ENCODE assay signal across 8 cellular contexts in the genomic region with DNA sequence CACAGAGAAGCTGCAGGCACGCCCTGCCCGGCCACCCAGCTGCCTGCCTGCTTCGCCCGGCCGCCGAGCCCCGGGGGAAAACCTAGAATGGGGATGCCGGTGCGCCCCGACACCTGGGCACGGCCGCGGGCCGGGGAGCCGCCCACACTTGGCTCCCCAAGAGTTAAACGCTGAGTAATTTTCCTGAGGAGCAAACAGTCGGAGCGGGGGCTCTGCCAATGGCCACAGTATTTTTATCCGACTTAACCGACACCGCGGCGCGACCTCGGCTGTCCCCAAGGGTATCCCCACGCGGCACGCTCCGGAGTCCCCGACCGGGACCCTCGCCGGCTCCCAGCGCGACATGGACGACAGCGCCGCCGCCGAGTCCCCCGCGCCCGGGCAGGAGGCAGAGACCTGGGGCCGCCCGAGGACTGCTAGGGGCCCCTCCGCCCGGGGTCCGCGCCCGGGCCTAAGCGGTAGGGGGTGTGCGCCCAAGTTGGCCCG. TPM values are rescaled to one million over a fixed set of nuclear protein-coding genes. Genes with fewer than 3 reads are reported as not detected.
DNase-seq lines count a peak whose midpoint lies in the region; ATAC-seq and TF ChIP-seq lines count a peak whose summit lies in the region.

No MANE protein-coding gene starts in this region.

- H3K36me3 ChIP-seq in neural cell (ENCODE audit: insufficient read depth, low read length) (no peaks in the 10 kb centered on the region), upper lobe of left lung (no peaks in the 10 kb centered on the region)

- peaks cover 33% of the 10 kb centered on the region for H3K36me3 Mint-ChIP-seq in activated CD4-positive, alpha-beta T cell treated with anti-CD3 and anti-CD28 coated beads, Interleukin-2, amount 10 ng/mL, durations not matched to agents 24 days and 14 days (ENCODE audit: low read depth)

- H3K27me3 Mint-ChIP-seq in activated CD4-positive, alpha-beta T cell treated with anti-CD3 and anti-CD28 coated beads, Interleukin-2, amount 10 ng/mL, durations not matched to agents 24 days and 14 days = peaks cover 9% of the 10 kb centered on the region

- peaks cover 43% of the 10 kb centered on the region for H3K79me2 ChIP-seq in neural cell (replicated peaks; ENCODE audit: insufficient read depth, low read length)

- peak overlapping the region; percentile 83 for H3K9ac ChIP-seq in neural cell (ENCODE audit: low read length)

- H3K9me3 Mint-ChIP-seq in activated CD4-positive, alpha-beta T cell treated with anti-CD3 and anti-CD28 coated beads, Interleukin-2, amount 10 ng/mL, durations not matched to agents 24 days and 14 days = no peaks in the 10 kb centered on the region

- no peaks in the 10 kb centered on the region for H3K9me2 ChIP-seq in neural cell (ENCODE audit: insufficient read depth, low read length)

- intact Hi-C loops in activated CD4-positive, alpha-beta T cell treated with anti-CD3 and anti-CD28 coated beads, Interleukin-2, amount 10 ng/mL, durations not matched to agents 24 days and 14 days (cut with micrococcal nuclease) = loop anchor here (1.0 to 10.0 kb wide), 8 partner anchors 33 to 1156 kb away; partner anchors contain the start of gene MRPS9

- peak; percentile 46 for ATAC-seq in GM19395 (IDR thresholded peaks at IDR 0.05; ENCODE audit: unreplicated experiment)
- peak; percentile 29 for ATAC-seq in HG03378 (IDR thresholded peaks at IDR 0.05; ENCODE audit: unreplicated experiment)
- peak; percentile 24 to 35 for ATAC-seq in upper lobe of left lung (ENCODE audit: low FRiP score in 2 of 2)

- H2AFZ ChIP-seq in neural cell (ENCODE audit: low read depth, low read length) = peak overlapping the region; percentile 30

- TF ChIP-seq CTCF in neural cell (IDR thresholded peaks at IDR 0.05; ENCODE audit: poor library complexity, severe bottlenecking) (no peak), upper lobe of left lung (IDR thresholded peaks at IDR 0.05) (no peak)

- H4K20me1 ChIP-seq in neural cell (ENCODE audit: insufficient read depth) = no peaks in the 10 kb centered on the region

- H3K4me3 ChIP-seq in neural cell (ENCODE audit: low read length) (peak overlapping the region; percentile 98), upper lobe of left lung (peak overlapping the region; percentile 90 to 97 (median 96))

- peak overlapping the region; percentile 85 for H3K27ac Mint-ChIP-seq in activated CD4-positive, alpha-beta T cell treated with anti-CD3 and anti-CD28 coated beads, Interleukin-2, amount 10 ng/mL, durations not matched to agents 24 days and 14 days

- H3K27me3 ChIP-seq in neural cell (ENCODE audit: insufficient read depth, low read depth, low read length) = no peaks in the 10 kb centered on the region
- H3K27me3 ChIP-seq in upper lobe of left lung = no peaks in the 10 kb centered on the region

- 0% methylated on average over 29 of the region's 53 CpGs; no CpG with 5 or more reads in 1 of the 2 donors for WGBS in upper lobe of left lung, 2 donors

- no peak for TF ChIP-seq RAD21 in neural cell (conservative IDR thresholded peaks at IDR 0.05)

- peak; percentile 22 for DNase-seq in CD1c-positive myeloid dendritic cell (ENCODE audit: extremely low spot score)
- peak; percentile 80 for DNase-seq in activated CD4-positive, alpha-beta T cell treated with anti-CD3 and anti-CD28 coated beads, Interleukin-2, amount 10 ng/mL, durations not matched to agents 24 days and 14 days
- DNase-seq in erythroblast (lab: John Stamatoyannopoulos, UW) = peak; percentile 62 to 64
- DNase-seq in upper lobe of left lung = peak; percentile 53 to 89
- no peak for DNase-seq in NCI-H1092 (lab: John Stamatoyannopoulos, UW)

- H3K4me1 Mint-ChIP-seq in activated CD4-positive, alpha-beta T cell treated with anti-CD3 and anti-CD28 coated beads, Interleukin-2, amount 10 ng/mL, durations not matched to agents 24 days and 14 days = peaks cover 43% of the 10 kb centered on the region

- H3K9me3 ChIP-seq in neural cell (ENCODE audit: low read length) (no peaks in the 10 kb centered on the region), upper lobe of left lung (no peaks in the 10 kb centered on the region)

- no peak for TF ChIP-seq EP300 in neural cell (conservative IDR thresholded peaks at IDR 0.05; ENCODE audit: poor library complexity, severe bottlenecking)
- TF ChIP-seq EP300 in upper lobe of left lung (IDR thresholded peaks at IDR 0.05) = no peak

- no peaks in the 10 kb centered on the region for H3F3A ChIP-seq in neural cell (ENCODE audit: insufficient read depth, low read length, poor library complexity, severe bottlenecking)

- H3K4me2 ChIP-seq in neural cell (ENCODE audit: low read length) = peak overlapping the region; percentile 79

- no peak for TF ChIP-seq POLR2A in erythroblast (IDR thresholded peaks at IDR 0.05; ENCODE audit: low read length)
- no peak for TF ChIP-seq POLR2A in upper lobe of left lung (IDR thresholded peaks at IDR 0.05)

- H3K27ac ChIP-seq in neural cell (ENCODE audit: low read length) (peak overlapping the region; percentile 76), upper lobe of left lung (peak overlapping the region; percentile 81 to 95 (median 90))

- peaks cover 22 to 49% (median 34%) of the 10 kb centered on the region in 4 donors for H3K4me1 ChIP-seq in upper lobe of left lung

- H3K4me3 Mint-ChIP-seq in activated CD4-positive, alpha-beta T cell treated with anti-CD3 and anti-CD28 coated beads, Interleukin-2, amount 10 ng/mL, durations not matched to agents 24 days and 14 days = peak overlapping the region; percentile 82

TF ChIP-seq in neural cell, 6 proteins besides CTCF, POLR2A, EP300 and RAD21:
- TF ChIP-seq MXI1 (conservative IDR thresholded peaks at IDR 0.05; ENCODE audit: poor library complexity, severe bottlenecking) (no peak), SMC3 (conservative IDR thresholded peaks at IDR 0.05; ENCODE audit: poor library complexity) (no peak), EZH2 (IDR thresholded peaks at IDR 0.05; ENCODE audit: borderline replicate concordance, insufficient read depth, low read length, poor library complexity, severe bottlenecking) (no peak), TAF1 (IDR thresholded peaks at IDR 0.05; ENCODE audit: low read depth) (no peak), POLR2AphosphoS5 (IDR thresholded peaks at IDR 0.05) (no peak)
- TF ChIP-seq, protein P1, sequence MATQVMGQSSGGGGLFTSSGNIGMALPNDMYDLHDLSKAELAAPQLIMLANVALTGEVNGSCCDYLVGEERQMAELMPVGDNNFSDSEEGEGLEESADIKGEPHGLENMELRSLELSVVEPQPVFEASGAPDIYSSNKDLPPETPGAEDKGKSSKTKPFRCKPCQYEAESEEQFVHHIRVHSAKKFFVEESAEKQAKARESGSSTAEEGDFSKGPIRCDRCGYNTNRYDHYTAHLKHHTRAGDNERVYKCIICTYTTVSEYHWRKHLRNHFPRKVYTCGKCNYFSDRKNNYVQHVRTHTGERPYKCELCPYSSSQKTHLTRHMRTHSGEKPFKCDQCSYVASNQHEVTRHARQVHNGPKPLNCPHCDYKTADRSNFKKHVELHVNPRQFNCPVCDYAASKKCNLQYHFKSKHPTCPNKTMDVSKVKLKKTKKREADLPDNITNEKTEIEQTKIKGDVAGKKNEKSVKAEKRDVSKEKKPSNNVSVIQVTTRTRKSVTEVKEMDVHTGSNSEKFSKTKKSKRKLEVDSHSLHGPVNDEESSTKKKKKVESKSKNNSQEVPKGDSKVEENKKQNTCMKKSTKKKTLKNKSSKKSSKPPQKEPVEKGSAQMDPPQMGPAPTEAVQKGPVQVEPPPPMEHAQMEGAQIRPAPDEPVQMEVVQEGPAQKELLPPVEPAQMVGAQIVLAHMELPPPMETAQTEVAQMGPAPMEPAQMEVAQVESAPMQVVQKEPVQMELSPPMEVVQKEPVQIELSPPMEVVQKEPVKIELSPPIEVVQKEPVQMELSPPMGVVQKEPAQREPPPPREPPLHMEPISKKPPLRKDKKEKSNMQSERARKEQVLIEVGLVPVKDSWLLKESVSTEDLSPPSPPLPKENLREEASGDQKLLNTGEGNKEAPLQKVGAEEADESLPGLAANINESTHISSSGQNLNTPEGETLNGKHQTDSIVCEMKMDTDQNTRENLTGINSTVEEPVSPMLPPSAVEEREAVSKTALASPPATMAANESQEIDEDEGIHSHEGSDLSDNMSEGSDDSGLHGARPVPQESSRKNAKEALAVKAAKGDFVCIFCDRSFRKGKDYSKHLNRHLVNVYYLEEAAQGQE (IDR thresholded peaks at IDR 0.05; ENCODE audit: borderline replicate concordance) = no peak

RNA-seq across cellular contexts. Expression of gene UXS1, which starts 0.6 kb away (rescaled TPM):
- total RNA-seq in activated CD4-positive, alpha-beta T cell treated with anti-CD3 and anti-CD28 coated beads, Interleukin-2, amount 10 ng/mL, durations not matched to agents 24 days and 14 days = 34.9 and 37.6 TPM in 2 replicates
- 19.1 and 26.0 TPM in 2 replicates for polyA plus RNA-seq in neural cell
- 59.2 and 59.6 TPM in 2 replicates for polyA minus RNA-seq in neural cell
- total RNA-seq in upper lobe of left lung = 100 to 1,000 TPM in 3 of 6 donors, 10 to 100 TPM in 3; 53.1 to 183 (median 93.5) TPM
